Comparison of ENCODE assay signal across 14 cellular contexts in the genomic region with DNA sequence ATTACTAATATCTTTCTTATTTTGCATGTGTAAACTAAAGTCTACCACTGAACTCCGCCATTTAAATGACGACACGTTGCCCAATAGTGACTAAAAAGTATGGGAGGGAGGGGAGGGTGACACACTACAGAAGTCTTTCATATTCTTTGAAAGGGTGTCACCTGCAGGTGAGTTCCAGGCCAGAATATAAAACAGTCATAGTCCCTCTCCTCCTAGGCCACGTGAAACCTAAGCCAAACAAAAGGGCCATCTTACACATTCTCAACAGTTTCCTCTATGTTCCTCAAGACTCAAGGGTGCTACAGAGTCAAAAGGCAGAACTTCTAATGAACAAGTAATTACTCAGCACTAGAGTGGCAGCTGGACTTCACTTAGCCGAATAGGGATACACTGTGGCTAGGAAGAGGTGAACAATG. TPM values are rescaled to one million over a fixed set of nuclear protein-coding genes. Genes with fewer than 3 reads are reported as not detected.
DNase-seq lines count a peak whose midpoint lies in the region; ATAC-seq, FAIRE-seq and TF ChIP-seq lines count a peak whose summit lies in the region.
"Had no signal": no experiment of that assay in that cellular context is flagged by ENCODE, and none has a peak within 500 bp of the region (broad histone marks: within the 10 kb centered on the region; RNA-seq: fewer than 3 reads in every experiment).

No MANE protein-coding gene starts in this region.

- H3K4me1 ChIP-seq in neural progenitor cell, result peaks cover 85% of the 10 kb centered on the region

- H3K36me3 Mint-ChIP-seq in neural progenitor cell, result no peaks in the 10 kb centered on the region

- no peak overlapping the region for H3K27ac Mint-ChIP-seq in neural progenitor cell

- H3K4me3 Mint-ChIP-seq in neural progenitor cell, result peak overlapping the region; percentile 68

- peak; percentile 56 to 57 for ATAC-seq in activated CD4-positive, CD25-positive, alpha-beta regulatory T cell treated with anti-CD3 and anti-CD28 coated beads, Interleukin-2, amount 50 U/mL, for 24 hours
- no peak for ATAC-seq in HG02938 (IDR thresholded peaks at IDR 0.05; ENCODE audit: unreplicated experiment)
- ATAC-seq: left cardiac atrium had no signal

- H3K79me2 ChIP-seq in neural progenitor cell (ENCODE audit: low read depth), result peaks cover 100% of the 10 kb centered on the region

- no peak overlapping the region for H2AFZ ChIP-seq in neural progenitor cell (replicated peaks)

- H3K4me3 ChIP-seq in bronchial epithelial cell (ENCODE audit: low read depth, low read length) (no peak overlapping the region), neural progenitor cell (peak overlapping the region; percentile 92)
- H3K4me3 ChIP-seq: spleen, vagina had no signal

- H3K4me1 Mint-ChIP-seq in neural progenitor cell, result peaks cover 81% of the 10 kb centered on the region

- no peaks in the 10 kb centered on the region for H3K9me3 ChIP-seq in neural progenitor cell (ENCODE audit: low read depth)
- H3K9me3 ChIP-seq: neutrophil, spleen, vagina had no signal

- peaks cover 70% of the 10 kb centered on the region for H3F3A ChIP-seq in neural progenitor cell (ENCODE audit: low read depth)

- peak overlapping the region; percentile 96 for H3K4me2 ChIP-seq in neural progenitor cell

- H4K20me1 ChIP-seq in neural progenitor cell (ENCODE audit: low read depth), result peaks cover 100% of the 10 kb centered on the region

- no peaks in the 10 kb centered on the region for H3K27me3 Mint-ChIP-seq in neural progenitor cell (ENCODE audit: insufficient read depth, low read depth)

- H3K36me3 ChIP-seq in bronchial epithelial cell (ENCODE audit: control insufficient read depth, insufficient read depth, low read length) (no peaks in the 10 kb centered on the region), neural progenitor cell (no peaks in the 10 kb centered on the region)
- H3K36me3 ChIP-seq: neutrophil, vagina had no signal

- FAIRE-seq in bronchial epithelial cell (lab: Jason Lieb, UNC), result no peak

- no peak overlapping the region for H3K9ac ChIP-seq in neural progenitor cell

- TF ChIP-seq CTCF in bronchial epithelial cell (IDR thresholded peaks at IDR 0.05; ENCODE audit: insufficient read depth, low read length, severe bottlenecking) (no peak), neural progenitor cell (IDR thresholded peaks at IDR 0.05) (no peak)

- no peak for DNase-seq in activated CD4-positive, CD25-positive, alpha-beta regulatory T cell (lab: John Stamatoyannopoulos, UW)
- DNase-seq in NCI-H1105 (lab: John Stamatoyannopoulos, UW) (peak; percentile 23), bronchial epithelial cell (ENCODE audit: low read depth) (peak; percentile 83), neural progenitor cell (ENCODE audit: low spot score) (no peak), HK-2 (ENCODE audit: unreplicated experiment) (no peak), T1000 (lab: John Stamatoyannopoulos, UW) (no peak)
- DNase-seq: ACHN; activated CD8-positive, alpha-beta memory T cell treated with anti-CD3 and anti-CD28 coated beads for 24 hours; left cardiac atrium; spleen had no signal

- H3K27ac ChIP-seq in neural progenitor cell, result no peak overlapping the region
- H3K27ac ChIP-seq: neutrophil, spleen, vagina had no signal

- H3K9me3 Mint-ChIP-seq in neural progenitor cell, result no peaks in the 10 kb centered on the region

- H3K27me3 ChIP-seq in bronchial epithelial cell (ENCODE audit: control insufficient read depth, insufficient read depth, low read length), result no peaks in the 10 kb centered on the region
- H3K27me3 ChIP-seq in neural progenitor cell, result no peaks in the 10 kb centered on the region
- H3K27me3 ChIP-seq: neutrophil, spleen, vagina had no signal

RNA-seq across cellular contexts. Expression of gene CEMIP2, which starts 6.4 kb away (rescaled TPM):
- 37.6 and 58.8 TPM in 2 replicates for total RNA-seq in bronchial epithelial cell
- total RNA-seq in neural progenitor cell (ENCODE audit: low replicate concordance), result 185 and 218 TPM in 2 replicates

Comparison
In these comparisons a context has a peak if more than half of its experiments do, and no peak if none do; other contexts are left out.
1. DNase-seq: peak in NCI-H1105 (single experiment) and bronchial epithelial cell (single experiment); none in activated CD4-positive, CD25-positive, alpha-beta regulatory T cell (0 of 4), neural progenitor cell (single experiment), HK-2 (single experiment) and T1000 (single experiment).